8 cellular contexts compared by ENCODE assay signal in genomic region chr19:53195265-53195879, GRCh38. TPM values are rescaled to one million over a fixed set of nuclear protein-coding genes. Genes with fewer than 3 reads are reported as not detected.
DNase-seq lines count a peak whose midpoint lies in the region; ATAC-seq and TF ChIP-seq lines count a peak whose summit lies in the region.

No MANE protein-coding gene starts in this region.

- H3K4me3 ChIP-seq in parathyroid adenoma (ENCODE audit: low read depth, low read length) (no peak overlapping the region), upper lobe of right lung (no peak overlapping the region)

- H3K4me1 Mint-ChIP-seq in activated naive CD4-positive, alpha-beta T cell treated with anti-CD3 and anti-CD28 coated beads, Interleukin-2, amount 10 ng/mL, durations not matched to agents 7 days and 5 days, result peaks cover 40% of the 10 kb centered on the region

- intact Hi-C loops in upper lobe of right lung (cut with DNase I), result no loop called here

- H3K9me3 ChIP-seq in parathyroid adenoma (ENCODE audit: control insufficient read depth, low read length) (no peaks in the 10 kb centered on the region), upper lobe of right lung (peaks cover 4% of the 10 kb centered on the region)

- peaks cover 56% of the 10 kb centered on the region for H3K9me3 Mint-ChIP-seq in activated naive CD4-positive, alpha-beta T cell treated with anti-CD3 and anti-CD28 coated beads, Interleukin-2, amount 10 ng/mL, durations not matched to agents 7 days and 5 days

- peak overlapping the region; percentile 29 for H3K27ac Mint-ChIP-seq in activated naive CD4-positive, alpha-beta T cell treated with anti-CD3 and anti-CD28 coated beads, Interleukin-2, amount 10 ng/mL, durations not matched to agents 7 days and 5 days

- H3K27ac ChIP-seq in parathyroid adenoma, result no peak overlapping the region
- no peak overlapping the region for H3K27ac ChIP-seq in upper lobe of right lung

- no peaks in the 10 kb centered on the region for H3K27me3 Mint-ChIP-seq in activated naive CD4-positive, alpha-beta T cell treated with anti-CD3 and anti-CD28 coated beads, Interleukin-2, amount 10 ng/mL, durations not matched to agents 7 days and 5 days

- no peaks in the 10 kb centered on the region for H3K79me2 ChIP-seq in parathyroid adenoma

- no peak overlapping the region for H3K9ac ChIP-seq in parathyroid adenoma

- CTCF ChIA-PET in activated naive CD4-positive, alpha-beta T cell treated with anti-CD3 and anti-CD28 coated beads, Interleukin-2, amount 10 ng/mL, durations not matched to agents 7 days and 5 days (lab: Charles Lee), result interaction anchor here (0.6 to 1.7 kb wide), 6 partner anchors 26 to 597 kb away, joined by 3 to 6 read pairs (median 3); partner anchors contain the start of gene ZNF845

- ATAC-seq in SK-N-SH treated with all-trans-retinoic acid at 6 μM for 48 hours, result peak; percentile 45; the same call in 2 of the 3 replicates
- ATAC-seq in upper lobe of right lung, result peak; percentile 77
- no peak for ATAC-seq in HG03045 (IDR thresholded peaks at IDR 0.05; ENCODE audit: unreplicated experiment)

- peaks cover 52% of the 10 kb centered on the region for H3K36me3 Mint-ChIP-seq in activated naive CD4-positive, alpha-beta T cell treated with anti-CD3 and anti-CD28 coated beads, Interleukin-2, amount 10 ng/mL, durations not matched to agents 7 days and 5 days

- TF ChIP-seq CTCF in parathyroid adenoma (IDR thresholded peaks at IDR 0.05), result peak; percentile 94
- TF ChIP-seq CTCF in upper lobe of right lung (IDR thresholded peaks at IDR 0.05), result peak; percentile 94

- H2AFZ ChIP-seq in parathyroid adenoma, result peak overlapping the region; percentile 52

- DNase-seq in GDM1 (lab: John Stamatoyannopoulos, UW), result peak; percentile 73
- DNase-seq in NCI-H1048 (lab: John Stamatoyannopoulos, UW), result peak; percentile 28
- peak; percentile 83 for DNase-seq in activated naive CD4-positive, alpha-beta T cell treated with anti-CD3 and anti-CD28 coated beads, Interleukin-2, amount 10 ng/mL, durations not matched to agents 7 days and 5 days
- DNase-seq in germinal center (ENCODE audit: low spot score), result peak; percentile 64
- no peak for DNase-seq in upper lobe of right lung

- H3K27me3 ChIP-seq in parathyroid adenoma (ENCODE audit: control insufficient read depth, insufficient read depth, low read length), result no peaks in the 10 kb centered on the region
- no peaks in the 10 kb centered on the region for H3K27me3 ChIP-seq in upper lobe of right lung

- H3K4me3 Mint-ChIP-seq in activated naive CD4-positive, alpha-beta T cell treated with anti-CD3 and anti-CD28 coated beads, Interleukin-2, amount 10 ng/mL, durations not matched to agents 7 days and 5 days, result peak overlapping the region; percentile 32

- H3K4me1 ChIP-seq in parathyroid adenoma, result peaks cover 3% of the 10 kb centered on the region
- H3K4me1 ChIP-seq in upper lobe of right lung, result peaks cover 9% of the 10 kb centered on the region

- H3K36me3 ChIP-seq in parathyroid adenoma (ENCODE audit: control insufficient read depth, insufficient read depth, low read length) (no peaks in the 10 kb centered on the region), upper lobe of right lung (no peaks in the 10 kb centered on the region)

- H3K4me2 ChIP-seq in parathyroid adenoma (ENCODE audit: low read length), result no peak overlapping the region

TF ChIP-seq in SK-N-SH treated with all-trans-retinoic acid at 6 μM for 48 hours, 23 proteins besides CTCF, POLR2A, EP300 and RAD21 (continues in another document):
- TF ChIP-seq CSDC2 (CRISPR knock-in tag; IDR thresholded peaks at IDR 0.05), result no peak
- no peak for TF ChIP-seq ARNTL (CRISPR knock-in tag; IDR thresholded peaks at IDR 0.05; ENCODE audit: borderline replicate concordance, low read depth)
- TF ChIP-seq, protein P1, sequence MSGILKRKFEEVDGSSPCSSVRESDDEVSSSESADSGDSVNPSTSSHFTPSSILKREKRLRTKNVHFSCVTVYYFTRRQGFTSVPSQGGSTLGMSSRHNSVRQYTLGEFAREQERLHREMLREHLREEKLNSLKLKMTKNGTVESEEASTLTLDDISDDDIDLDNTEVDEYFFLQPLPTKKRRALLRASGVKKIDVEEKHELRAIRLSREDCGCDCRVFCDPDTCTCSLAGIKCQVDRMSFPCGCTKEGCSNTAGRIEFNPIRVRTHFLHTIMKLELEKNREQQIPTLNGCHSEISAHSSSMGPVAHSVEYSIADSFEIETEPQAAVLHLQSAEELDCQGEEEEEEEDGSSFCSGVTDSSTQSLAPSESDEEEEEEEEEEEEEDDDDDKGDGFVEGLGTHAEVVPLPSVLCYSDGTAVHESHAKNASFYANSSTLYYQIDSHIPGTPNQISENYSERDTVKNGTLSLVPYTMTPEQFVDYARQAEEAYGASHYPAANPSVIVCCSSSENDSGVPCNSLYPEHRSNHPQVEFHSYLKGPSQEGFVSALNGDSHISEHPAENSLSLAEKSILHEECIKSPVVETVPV (CRISPR knock-in tag; IDR thresholded peaks at IDR 0.05), result no peak
- TF ChIP-seq, protein P2, sequence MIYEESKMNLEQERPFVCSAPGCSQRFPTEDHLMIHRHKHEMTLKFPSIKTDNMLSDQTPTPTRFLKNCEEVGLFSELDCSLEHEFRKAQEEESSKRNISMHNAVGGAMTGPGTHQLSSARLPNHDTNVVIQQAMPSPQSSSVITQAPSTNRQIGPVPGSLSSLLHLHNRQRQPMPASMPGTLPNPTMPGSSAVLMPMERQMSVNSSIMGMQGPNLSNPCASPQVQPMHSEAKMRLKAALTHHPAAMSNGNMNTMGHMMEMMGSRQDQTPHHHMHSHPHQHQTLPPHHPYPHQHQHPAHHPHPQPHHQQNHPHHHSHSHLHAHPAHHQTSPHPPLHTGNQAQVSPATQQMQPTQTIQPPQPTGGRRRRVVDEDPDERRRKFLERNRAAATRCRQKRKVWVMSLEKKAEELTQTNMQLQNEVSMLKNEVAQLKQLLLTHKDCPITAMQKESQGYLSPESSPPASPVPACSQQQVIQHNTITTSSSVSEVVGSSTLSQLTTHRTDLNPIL (CRISPR knock-in tag; IDR thresholded peaks at IDR 0.05; ENCODE audit: low read depth), result no peak
- TF ChIP-seq RARB (CRISPR knock-in tag; IDR thresholded peaks at IDR 0.05), result no peak
- TF ChIP-seq ZFP30 (CRISPR knock-in tag; IDR thresholded peaks at IDR 0.05), result no peak
- TF ChIP-seq, protein P3, sequence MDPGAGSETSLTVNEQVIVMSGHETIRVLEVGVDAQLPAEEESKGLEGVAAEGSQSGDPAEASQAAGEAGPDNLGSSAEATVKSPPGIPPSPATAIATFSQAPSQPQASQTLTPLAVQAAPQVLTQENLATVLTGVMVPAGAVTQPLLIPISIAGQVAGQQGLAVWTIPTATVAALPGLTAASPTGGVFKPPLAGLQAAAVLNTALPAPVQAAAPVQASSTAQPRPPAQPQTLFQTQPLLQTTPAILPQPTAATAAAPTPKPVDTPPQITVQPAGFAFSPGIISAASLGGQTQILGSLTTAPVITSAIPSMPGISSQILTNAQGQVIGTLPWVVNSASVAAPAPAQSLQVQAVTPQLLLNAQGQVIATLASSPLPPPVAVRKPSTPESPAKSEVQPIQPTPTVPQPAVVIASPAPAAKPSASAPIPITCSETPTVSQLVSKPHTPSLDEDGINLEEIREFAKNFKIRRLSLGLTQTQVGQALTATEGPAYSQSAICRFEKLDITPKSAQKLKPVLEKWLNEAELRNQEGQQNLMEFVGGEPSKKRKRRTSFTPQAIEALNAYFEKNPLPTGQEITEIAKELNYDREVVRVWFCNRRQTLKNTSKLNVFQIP (CRISPR knock-in tag; IDR thresholded peaks at IDR 0.05; ENCODE audit: borderline replicate concordance, low read depth), result no peak
- no peak for TF ChIP-seq TSHZ2 (CRISPR knock-in tag; IDR thresholded peaks at IDR 0.05)
- TF ChIP-seq OSR1 (CRISPR knock-in tag; IDR thresholded peaks at IDR 0.05), result no peak
- TF ChIP-seq ZNF70 (CRISPR knock-in tag; IDR thresholded peaks at IDR 0.05), result no peak
- TF ChIP-seq ZC3H10 (CRISPR knock-in tag; IDR thresholded peaks at IDR 0.05), result no peak
- no peak for TF ChIP-seq GLIS3 (CRISPR knock-in tag; IDR thresholded peaks at IDR 0.05)
- no peak for TF ChIP-seq SNAI2 (CRISPR knock-in tag; IDR thresholded peaks at IDR 0.05)
- no peak for TF ChIP-seq ZNF565 (CRISPR knock-in tag; conservative IDR thresholded peaks at IDR 0.05; ENCODE audit: low read depth)

RNA-seq across cellular contexts. Expression of gene ZNF665, which starts 2.2 kb away (rescaled TPM):
- total RNA-seq in upper lobe of right lung, result 6.0 TPM

RNA-seq across cellular contexts. Expression of gene ZNF347, which starts 36.5 kb away (rescaled TPM):
- total RNA-seq in upper lobe of right lung, result 16.2 TPM

RNA-seq across cellular contexts. Expression of gene ZNF677, which starts 59.3 kb away (rescaled TPM):
- 16.2 TPM for total RNA-seq in upper lobe of right lung
